Comparison of ENCODE assay signal across 8 cellular contexts in genomic region chrX:16882188-16882587, GRCh38. TPM values are rescaled to one million over a fixed set of nuclear protein-coding genes. Genes with fewer than 3 reads are reported as not detected.
A peak's percentile ranks its signal among the peaks of the same experiment; 100 is the strongest.
DNase-seq lines count a peak whose midpoint lies in the region; ATAC-seq, FAIRE-seq and TF ChIP-seq lines count a peak whose summit lies in the region.

No MANE protein-coding gene starts in this region.

- H3K36me3 Mint-ChIP-seq in activated naive CD4-positive, alpha-beta T cell treated with anti-CD3 and anti-CD28 coated beads, Interleukin-2, amount 10 ng/mL, durations not matched to agents 7 days and 5 days: no peaks in the 10 kb centered on the region
- no peaks in the 10 kb centered on the region for H3K36me3 Mint-ChIP-seq in activated T-cell treated with anti-CD3 and anti-CD28 coated beads, Interleukin-2, amount 50 U/mL, for 72 hours (ENCODE audit: insufficient read depth in 2 of 2)
- H3K36me3 Mint-ChIP-seq in stimulated activated naive B cell treated with anti-CD40 and anti-IgM and Interleukin-4, amounts not matched to agents 10 μg/mL and 1 μg/mL and 100 μg/mL, for 72 hours: no peaks in the 10 kb centered on the region

- peak overlapping the region; percentile 93 for H3K4me3 ChIP-seq in iPS-18a (ENCODE audit: low read length)

- no peak for FAIRE-seq in H54 (lab: Jason Lieb, UNC)

- H3K9me3 Mint-ChIP-seq in activated naive CD4-positive, alpha-beta T cell treated with anti-CD3 and anti-CD28 coated beads, Interleukin-2, amount 10 ng/mL, durations not matched to agents 7 days and 5 days: no peaks in the 10 kb centered on the region
- H3K9me3 Mint-ChIP-seq in activated T-cell treated with anti-CD3 and anti-CD28 coated beads, Interleukin-2, amount 50 U/mL, for 72 hours: no peaks in the 10 kb centered on the region
- H3K9me3 Mint-ChIP-seq in stimulated activated naive B cell treated with anti-CD40 and anti-IgM and Interleukin-4, amounts not matched to agents 10 μg/mL and 1 μg/mL and 100 μg/mL, for 72 hours: no peaks in the 10 kb centered on the region

- CTCF ChIA-PET in activated naive CD4-positive, alpha-beta T cell treated with anti-CD3 and anti-CD28 coated beads, Interleukin-2, amount 10 ng/mL, durations not matched to agents 7 days and 5 days (lab: Charles Lee): interaction anchor here (0.7 to 5.1 kb wide), 10 partner anchors 9 to 200 kb away, joined by 3 to 41 read pairs (median 4); no protein-coding TSS in a partner anchor

- no peak overlapping the region for H3K27ac Mint-ChIP-seq in activated naive CD4-positive, alpha-beta T cell treated with anti-CD3 and anti-CD28 coated beads, Interleukin-2, amount 10 ng/mL, durations not matched to agents 7 days and 5 days
- H3K27ac Mint-ChIP-seq in activated T-cell treated with anti-CD3 and anti-CD28 coated beads, Interleukin-2, amount 50 U/mL, for 72 hours: no peak overlapping the region
- H3K27ac Mint-ChIP-seq in stimulated activated naive B cell treated with anti-CD40 and anti-IgM and Interleukin-4, amounts not matched to agents 10 μg/mL and 1 μg/mL and 100 μg/mL, for 72 hours: peak overlapping the region; percentile 73

- H3K27ac ChIP-seq in iPS-18a (ENCODE audit: low read length): no peak overlapping the region

- ATAC-seq in activated T-cell treated with anti-CD3 and anti-CD28 coated beads, Interleukin-2, amount 50 U/mL, for 72 hours (replicated peaks in 1 of 2): peak; percentile 23 to 55
- ATAC-seq in stimulated activated naive B cell treated with anti-CD40 and anti-IgM and Interleukin-4, amounts not matched to agents 10 μg/mL and 1 μg/mL and 100 μg/mL, for 72 hours (replicated peaks): peak; percentile 56 to 66

- peaks cover 4% of the 10 kb centered on the region for H3K27me3 ChIP-seq in iPS-18a (ENCODE audit: control insufficient read depth, insufficient read depth, low read length)

- no peaks in the 10 kb centered on the region for H3K9me3 ChIP-seq in iPS-18a (ENCODE audit: control insufficient read depth, low read depth, low read length)

- peaks cover 8% of the 10 kb centered on the region for H3K4me1 Mint-ChIP-seq in activated naive CD4-positive, alpha-beta T cell treated with anti-CD3 and anti-CD28 coated beads, Interleukin-2, amount 10 ng/mL, durations not matched to agents 7 days and 5 days
- peaks cover 9% of the 10 kb centered on the region for H3K4me1 Mint-ChIP-seq in activated T-cell treated with anti-CD3 and anti-CD28 coated beads, Interleukin-2, amount 50 U/mL, for 72 hours (ENCODE audit: low read depth)
- peaks cover 9 to 10% of the 10 kb centered on the region in 2 donors for H3K4me1 Mint-ChIP-seq in stimulated activated naive B cell treated with anti-CD40 and anti-IgM and Interleukin-4, amounts not matched to agents 10 μg/mL and 1 μg/mL and 100 μg/mL, for 72 hours

- H3K4me1 ChIP-seq in iPS-18a (ENCODE audit: control insufficient read depth, low read depth, low read length): peaks cover 4% of the 10 kb centered on the region

- peak overlapping the region; percentile 56 for H3K4me3 Mint-ChIP-seq in activated naive CD4-positive, alpha-beta T cell treated with anti-CD3 and anti-CD28 coated beads, Interleukin-2, amount 10 ng/mL, durations not matched to agents 7 days and 5 days
- H3K4me3 Mint-ChIP-seq in activated T-cell treated with anti-CD3 and anti-CD28 coated beads, Interleukin-2, amount 50 U/mL, for 72 hours: peak overlapping the region; percentile 68 to 83
- peak overlapping the region; percentile 80 to 83 for H3K4me3 Mint-ChIP-seq in stimulated activated naive B cell treated with anti-CD40 and anti-IgM and Interleukin-4, amounts not matched to agents 10 μg/mL and 1 μg/mL and 100 μg/mL, for 72 hours

- peaks cover 10% of the 10 kb centered on the region for H3K27me3 Mint-ChIP-seq in activated naive CD4-positive, alpha-beta T cell treated with anti-CD3 and anti-CD28 coated beads, Interleukin-2, amount 10 ng/mL, durations not matched to agents 7 days and 5 days
- peaks cover 40% of the 10 kb centered on the region for H3K27me3 Mint-ChIP-seq in activated T-cell treated with anti-CD3 and anti-CD28 coated beads, Interleukin-2, amount 50 U/mL, for 72 hours (ENCODE audit: low read depth)
- H3K27me3 Mint-ChIP-seq in stimulated activated naive B cell treated with anti-CD40 and anti-IgM and Interleukin-4, amounts not matched to agents 10 μg/mL and 1 μg/mL and 100 μg/mL, for 72 hours: peaks cover 0 to 14% of the 10 kb centered on the region in 2 donors

- H3K36me3 ChIP-seq in iPS-18a (ENCODE audit: control insufficient read depth, low read depth, low read length): no peaks in the 10 kb centered on the region

- TF ChIP-seq POLR2A in H54 (IDR thresholded peaks at IDR 0.05; ENCODE audit: low read depth, low read length): no peak

- DNase-seq in activated naive CD4-positive, alpha-beta T cell treated with anti-CD3 and anti-CD28 coated beads, Interleukin-2, amount 10 ng/mL, durations not matched to agents 7 days and 5 days: no peak
- DNase-seq in activated naive CD4-positive, alpha-beta T cell treated with anti-CD3 and anti-CD28 coated beads, Interleukin-2, amount 50 U/mL, for 16 hours: no peak
- DNase-seq in M059J (ENCODE audit: low read depth) (peak; percentile 47), H54 (ENCODE audit: insufficient read length, low spot score) (no peak)
- peak in 1 of 2 donors; percentile 7 for DNase-seq in activated T-cell treated with anti-CD3 and anti-CD28 coated beads, Interleukin-2, amount 50 U/mL, for 72 hours
- DNase-seq in stimulated activated naive B cell treated with anti-CD40 and anti-IgM and Interleukin-4, amounts not matched to agents 10 μg/mL and 1 μg/mL and 100 μg/mL, for 72 hours: no peak
- DNase-seq in stimulated activated naive CD4-positive, alpha-beta T cell treated with Interleukin-2 at 50 U/mL for 16 hours (lab: John Stamatoyannopoulos, UW): no peak

- no peak overlapping the region for H3K9ac ChIP-seq in iPS-18a (ENCODE audit: low read length)

RNA-seq across cellular contexts. Expression of gene RBBP7, which starts 12.0 kb away (rescaled TPM):
- 216 and 229 TPM in 2 replicates for total RNA-seq in M059J (2014; rRNA removed; shearing (Covaris generic))
- 100 to 1,000 TPM; 234 to 265 TPM for total RNA-seq in activated T-cell treated with anti-CD3 and anti-CD28 coated beads, Interleukin-2, amount 50 U/mL, for 72 hours
